ENCODE assay signal across 8 cellular contexts in genomic region chr10:110007701-110008517, GRCh38. TPM values are rescaled to one million over a fixed set of nuclear protein-coding genes. Genes with fewer than 3 reads are reported as not detected.
DNase-seq lines count a peak whose midpoint lies in the region; ATAC-seq and TF ChIP-seq lines count a peak whose summit lies in the region.

A gene with protein sequence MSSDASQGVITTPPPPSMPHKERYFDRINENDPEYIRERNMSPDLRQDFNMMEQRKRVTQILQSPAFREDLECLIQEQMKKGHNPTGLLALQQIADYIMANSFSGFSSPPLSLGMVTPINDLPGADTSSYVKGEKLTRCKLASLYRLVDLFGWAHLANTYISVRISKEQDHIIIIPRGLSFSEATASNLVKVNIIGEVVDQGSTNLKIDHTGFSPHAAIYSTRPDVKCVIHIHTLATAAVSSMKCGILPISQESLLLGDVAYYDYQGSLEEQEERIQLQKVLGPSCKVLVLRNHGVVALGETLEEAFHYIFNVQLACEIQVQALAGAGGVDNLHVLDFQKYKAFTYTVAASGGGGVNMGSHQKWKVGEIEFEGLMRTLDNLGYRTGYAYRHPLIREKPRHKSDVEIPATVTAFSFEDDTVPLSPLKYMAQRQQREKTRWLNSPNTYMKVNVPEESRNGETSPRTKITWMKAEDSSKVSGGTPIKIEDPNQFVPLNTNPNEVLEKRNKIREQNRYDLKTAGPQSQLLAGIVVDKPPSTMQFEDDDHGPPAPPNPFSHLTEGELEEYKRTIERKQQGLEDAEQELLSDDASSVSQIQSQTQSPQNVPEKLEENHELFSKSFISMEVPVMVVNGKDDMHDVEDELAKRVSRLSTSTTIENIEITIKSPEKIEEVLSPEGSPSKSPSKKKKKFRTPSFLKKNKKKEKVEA (plus strand): TSS chr10:110007984. CDS start chr10:110100654, 92,670 bp downstream.

- no peaks in the 10 kb centered on the region for H3K9me3 Mint-ChIP-seq in activated CD4-positive, alpha-beta T cell treated with anti-CD3 and anti-CD28 coated beads, Interleukin-2, amount 10 ng/mL, durations not matched to agents 24 days and 14 days

- peak within 1 kb of the TSS; percentile 94 for H3K27ac Mint-ChIP-seq in activated CD4-positive, alpha-beta T cell treated with anti-CD3 and anti-CD28 coated beads, Interleukin-2, amount 10 ng/mL, durations not matched to agents 24 days and 14 days

- intact Hi-C loops in activated CD4-positive, alpha-beta T cell treated with anti-CD3 and anti-CD28 coated beads, Interleukin-2, amount 10 ng/mL, durations not matched to agents 24 days and 14 days (cut with micrococcal nuclease), result loop anchor here (1.0 to 5.0 kb wide), 6 partner anchors 29 to 219 kb away; no protein-coding TSS in a partner anchor
- intact Hi-C loops in colonic mucosa (cut with DNase I) (no loop called here), left colon (cut with DNase I, micrococcal nuclease) (no loop called here)

- no peak for TF ChIP-seq CTCF in colonic mucosa (IDR thresholded peaks at IDR 0.05)

- no peaks in the 10 kb centered on the region for H3K9me3 ChIP-seq in colonic mucosa

- peak within 1 kb of the TSS; percentile 80 for H3K27ac ChIP-seq in colonic mucosa

- no peaks in the 10 kb centered on the region for H3K36me3 ChIP-seq in colonic mucosa

- peaks cover 40% of the 10 kb centered on the region for H3K4me1 Mint-ChIP-seq in activated CD4-positive, alpha-beta T cell treated with anti-CD3 and anti-CD28 coated beads, Interleukin-2, amount 10 ng/mL, durations not matched to agents 24 days and 14 days

- DNase-seq in AG20443 (ENCODE audit: low spot score), result peak; percentile 98
- peak; percentile 86 for DNase-seq in NCI-H510A treated with DMSO at 0.1 percent for 48 hours (lab: John Stamatoyannopoulos, UW)
- DNase-seq in activated CD4-positive, alpha-beta T cell treated with anti-CD3 and anti-CD28 coated beads, Interleukin-2, amount 10 ng/mL, durations not matched to agents 24 days and 14 days, result peak; percentile 95
- peak; percentile 97 for DNase-seq in colonic mucosa
- DNase-seq in left colon, result peak; percentile 95 to 98
- peak; percentile 86 for DNase-seq in stimulated activated CD4-positive, alpha-beta T cell treated with anti-CD3 and anti-CD28 coated beads, Interleukin-1b, Interleukin-23, amount 100 ng/mL, for 48 hours

- ATAC-seq in GM19023 (IDR thresholded peaks at IDR 0.05; ENCODE audit: unreplicated experiment) (peak; percentile 67), HG03196 (IDR thresholded peaks at IDR 0.05; ENCODE audit: unreplicated experiment) (peak; percentile 61), left colon (peak; percentile 78)

- no peaks in the 10 kb centered on the region for H3K4me1 ChIP-seq in colonic mucosa

- H3K36me3 Mint-ChIP-seq in activated CD4-positive, alpha-beta T cell treated with anti-CD3 and anti-CD28 coated beads, Interleukin-2, amount 10 ng/mL, durations not matched to agents 24 days and 14 days (ENCODE audit: low read depth), result peaks cover 2% of the 10 kb centered on the region

- no peaks in the 10 kb centered on the region for H3K27me3 ChIP-seq in colonic mucosa

- H3K4me3 Mint-ChIP-seq in activated CD4-positive, alpha-beta T cell treated with anti-CD3 and anti-CD28 coated beads, Interleukin-2, amount 10 ng/mL, durations not matched to agents 24 days and 14 days, result no peak within 1 kb of the TSS

- peak within 1 kb of the TSS; percentile 87 to 90 for H3K9ac ChIP-seq in colonic mucosa (ENCODE audit: low read depth in 2 of 2, low read length in 2 of 2)

- H3K4me3 ChIP-seq in colonic mucosa, result peak within 1 kb of the TSS; percentile 62

- H3K27me3 Mint-ChIP-seq in activated CD4-positive, alpha-beta T cell treated with anti-CD3 and anti-CD28 coated beads, Interleukin-2, amount 10 ng/mL, durations not matched to agents 24 days and 14 days, result peaks cover 4% of the 10 kb centered on the region

RNA-seq across cellular contexts. Expression of the gene that starts here (rescaled TPM):
- 28.4 and 28.9 TPM in 2 replicates for total RNA-seq in activated CD4-positive, alpha-beta T cell treated with anti-CD3 and anti-CD28 coated beads, Interleukin-2, amount 10 ng/mL, durations not matched to agents 24 days and 14 days
- total RNA-seq in colonic mucosa, result 100 to 1,000 TPM; 127 to 131 TPM
- 100 to 1,000 TPM; 139 to 143 TPM for total RNA-seq in left colon

Comparison
In these comparisons a context has a peak if more than half of its experiments do, and no peak if none do; other contexts are left out.
1. Peak in every context shown above with its lines: DNase-seq, ATAC-seq, H3K4me3 ChIP-seq and H3K27ac ChIP-seq.